In genomic region chr19:57578487-57579205, GRCh38 we compare ENCODE assay signal across 8 cellular contexts. TPM values are rescaled to one million over a fixed set of nuclear protein-coding genes. Genes with fewer than 3 reads are reported as not detected.
DNase-seq lines count a peak whose midpoint lies in the region; ATAC-seq and TF ChIP-seq lines count a peak whose summit lies in the region.

Gene ZNF416, minus strand, starts transcription at chr19:57578911. Its CDS starts 207 bp downstream, at chr19:57578704.

- peak within 1 kb of the TSS; percentile 87 for H3K4me3 ChIP-seq in astrocyte of the spinal cord (ENCODE audit: low read depth, low read length)

- peak; percentile 4 for TF ChIP-seq CTCF in astrocyte of the spinal cord (IDR thresholded peaks at IDR 0.05; ENCODE audit: low read depth, low read length)

- in situ Hi-C loops in astrocyte of the spinal cord (cut with HindIII; ENCODE audit: low sequenced_read_pairs) = no loop called here

- peak; percentile 94 for ATAC-seq in GM18508 (IDR thresholded peaks at IDR 0.05; ENCODE audit: insufficient read depth, unreplicated experiment)
- peak; percentile 90 for ATAC-seq in HG02981 (IDR thresholded peaks at IDR 0.05; ENCODE audit: unreplicated experiment)

- DNase-seq in NCI-H2029 (lab: John Stamatoyannopoulos, UW) (peak; percentile 99), T1000 (lab: John Stamatoyannopoulos, UW) (peak; percentile 92), astrocyte of the spinal cord (ENCODE audit: low read depth, low spot score) (peak; percentile 99), hippocampal formation (lab: John Stamatoyannopoulos, UW) (peak; percentile 95 to 98), renal cortical epithelial cell (ENCODE audit: low read depth) (peak; percentile 97), LoVo (ENCODE audit: low spot score) (no peak)

RNA-seq across cellular contexts. Expression of gene ZNF416, which starts in this region (rescaled TPM):
- total RNA-seq in renal cortical epithelial cell = 4.3 and 6.4 TPM in 2 replicates
